ENCODE assay signal across 10 cellular contexts in the genomic region with DNA sequence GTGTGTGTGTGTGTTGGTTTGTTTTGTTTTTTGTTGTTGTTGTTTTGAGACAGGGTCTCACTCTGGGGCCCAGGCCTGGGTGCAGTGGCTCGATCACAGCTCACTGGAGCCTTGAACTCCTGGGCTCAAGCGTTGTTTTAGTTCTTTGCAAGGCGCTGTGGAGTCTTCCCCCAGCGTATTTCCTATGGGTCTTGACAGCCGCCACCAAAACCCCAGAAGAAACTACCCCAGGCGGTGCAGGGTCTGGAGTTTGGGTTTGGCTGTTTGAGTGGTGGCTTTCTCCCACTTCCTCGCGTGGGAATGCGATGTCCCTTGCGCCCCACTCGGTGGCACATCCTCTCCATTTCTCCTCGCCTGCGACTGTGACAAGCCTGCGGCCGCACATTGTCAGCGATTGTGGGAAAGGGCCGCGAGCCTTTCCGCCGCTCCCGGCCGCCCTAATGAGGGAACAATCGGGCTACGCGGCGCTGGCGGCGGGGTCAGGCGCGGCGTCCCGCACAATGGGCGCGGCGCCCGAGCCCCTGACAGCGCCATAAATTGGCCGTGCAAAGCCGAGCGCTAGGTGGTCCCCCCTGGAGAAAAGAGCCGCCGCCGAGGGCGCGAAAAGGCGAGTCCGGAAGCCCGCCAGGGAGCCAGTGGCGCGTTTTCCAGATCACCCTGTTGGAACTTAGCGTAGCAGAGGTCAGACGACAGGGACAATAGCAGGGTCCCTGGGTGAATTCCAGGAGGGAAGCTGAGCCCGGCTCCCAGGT.
A peak's percentile ranks its signal among the peaks of the same experiment; 100 is the strongest.
DNase-seq lines count a peak whose midpoint lies in the region; ATAC-seq and TF ChIP-seq lines count a peak whose summit lies in the region.
"Had no signal": no experiment of that assay in that cellular context is flagged by ENCODE, and none has a peak within 500 bp of the region (broad histone marks: within the 10 kb centered on the region; RNA-seq: fewer than 3 reads in every experiment).

No MANE protein-coding gene starts in this region.

- no peak for DNase-seq in astrocyte of the cerebellum (ENCODE audit: low read depth)
- DNase-seq in right cardiac atrium: peak; percentile 31 to 64 (median 55)
- DNase-seq in ureter (ENCODE audit: low spot score): no peak
- no peak for DNase-seq in T-helper 9 cell
- DNase-seq: NCI-H774 had no signal

- H3K4me2 ChIP-seq in BLaER1 treated with 17β-estradiol and CSF1 and Interleukin-3, amounts not matched to agents 10 nM and 100 nM: peak overlapping the region; percentile 53 to 82 (median 64)

- WGBS in right cardiac atrium: 8% methylated on average over 53 of the region's 53 CpGs

- peak overlapping the region; percentile 45 to 75 (median 57) for H3K4me3 Mint-ChIP-seq in nephron

- no peaks in the 10 kb centered on the region for H3K27me3 ChIP-seq in BLaER1 treated with 17β-estradiol and CSF1 and Interleukin-3, amounts not matched to agents 10 nM and 100 nM
- no peaks in the 10 kb centered on the region for H3K27me3 ChIP-seq in right cardiac atrium (ENCODE audit: control insufficient read depth, insufficient read depth)

- H3K36me3 ChIP-seq in BLaER1 treated with 17β-estradiol and CSF1 and Interleukin-3, amounts not matched to agents 10 nM and 100 nM: no peaks in the 10 kb centered on the region
- H3K36me3 ChIP-seq: tibial nerve had no signal

- H3K27me3 Mint-ChIP-seq in nephron (ENCODE audit: low read depth): peaks cover 44% of the 10 kb centered on the region

- H3K4me1 Mint-ChIP-seq in nephron: peaks cover 7% of the 10 kb centered on the region

- peaks cover 10 to 21% (median 14%) of the 10 kb centered on the region in 10 experiments for H3K4me1 ChIP-seq in BLaER1 treated with 17β-estradiol and CSF1 and Interleukin-3, amounts not matched to agents 10 nM and 100 nM
- H3K4me1 ChIP-seq in right cardiac atrium (ENCODE audit: control insufficient read depth, insufficient read depth, low read length): peaks cover 5% of the 10 kb centered on the region

- peak overlapping the region in 4 of 11 experiments; percentile 9 to 53 (median 40); a peak in 2 of 22 replicates for H3K9ac ChIP-seq in BLaER1 treated with 17β-estradiol and CSF1 and Interleukin-3, amounts not matched to agents 10 nM and 100 nM

- in situ Hi-C loops in astrocyte of the cerebellum (cut with HindIII; ENCODE audit: low sequenced_read_pairs): no loop called here

- H3K4me3 ChIP-seq in BLaER1 treated with 17β-estradiol and CSF1 and Interleukin-3, amounts not matched to agents 10 nM and 100 nM: no peak overlapping the region
- H3K4me3 ChIP-seq in astrocyte of the cerebellum (ENCODE audit: low read depth, low read length) (peak overlapping the region; percentile 28), right cardiac atrium (ENCODE audit: low read length) (no peak overlapping the region)
- H3K4me3 ChIP-seq: tibial nerve had no signal

- H3K27ac ChIP-seq in BLaER1 treated with 17β-estradiol and CSF1 and Interleukin-3, amounts not matched to agents 10 nM and 100 nM: peak overlapping the region in 5 of 11 experiments; percentile 9 to 70 (median 40); a peak in 5 of 22 replicates
- H3K27ac ChIP-seq in right cardiac atrium (ENCODE audit: low read length): peak overlapping the region; percentile 91
- H3K27ac ChIP-seq: tibial nerve had no signal

- H3K9me3 ChIP-seq in BLaER1 treated with 17β-estradiol and CSF1 and Interleukin-3, amounts not matched to agents 10 nM and 100 nM (replicated peaks in 1 of 11): peaks cover 0 to 8% (median 7%) of the 10 kb centered on the region in 11 experiments; a peak in 16 of 22 replicates
- no peaks in the 10 kb centered on the region for H3K9me3 ChIP-seq in right cardiac atrium (ENCODE audit: control insufficient read depth, low read length)
- H3K9me3 ChIP-seq: tibial nerve had no signal

- no peaks in the 10 kb centered on the region for H4K20me1 ChIP-seq in BLaER1 treated with 17β-estradiol and CSF1 and Interleukin-3, amounts not matched to agents 10 nM and 100 nM

- ATAC-seq in right cardiac atrium: peak; percentile 31 to 47
- ATAC-seq in GM18519 (IDR thresholded peaks at IDR 0.05; ENCODE audit: low FRiP score, unreplicated experiment): no peak
- no peak for ATAC-seq in HG02840 (IDR thresholded peaks at IDR 0.05; ENCODE audit: low FRiP score, unreplicated experiment)

- no peak for TF ChIP-seq CTCF in astrocyte of the cerebellum (IDR thresholded peaks at IDR 0.05; ENCODE audit: low read depth, low read length, missing control alignments)
- no peak for TF ChIP-seq CTCF in nephron (IDR thresholded peaks at IDR 0.05; ENCODE audit: unreplicated experiment in 3 of 3)

- intact Hi-C loops in right cardiac atrium (cut with DNase I): no loop called here

- H3K9me3 Mint-ChIP-seq in nephron: no peaks in the 10 kb centered on the region

- H3K27ac Mint-ChIP-seq in nephron: peak overlapping the region in 1 of 3 experiments; percentile 17

- H3K36me3 Mint-ChIP-seq in nephron (ENCODE audit: low read depth): no peaks in the 10 kb centered on the region

Comparison
In these comparisons a context has a peak if more than half of its experiments do, and no peak if none do; other contexts are left out.
1. DNase-seq: peak in right cardiac atrium (3 of 3); none in astrocyte of the cerebellum (single experiment), ureter (single experiment) and T-helper 9 cell (single experiment).
2. ATAC-seq: peak in right cardiac atrium (2 of 2); none in GM18519 (single experiment) and HG02840 (single experiment).